ENCODE assay signal across 20 cellular contexts in the genomic region with DNA sequence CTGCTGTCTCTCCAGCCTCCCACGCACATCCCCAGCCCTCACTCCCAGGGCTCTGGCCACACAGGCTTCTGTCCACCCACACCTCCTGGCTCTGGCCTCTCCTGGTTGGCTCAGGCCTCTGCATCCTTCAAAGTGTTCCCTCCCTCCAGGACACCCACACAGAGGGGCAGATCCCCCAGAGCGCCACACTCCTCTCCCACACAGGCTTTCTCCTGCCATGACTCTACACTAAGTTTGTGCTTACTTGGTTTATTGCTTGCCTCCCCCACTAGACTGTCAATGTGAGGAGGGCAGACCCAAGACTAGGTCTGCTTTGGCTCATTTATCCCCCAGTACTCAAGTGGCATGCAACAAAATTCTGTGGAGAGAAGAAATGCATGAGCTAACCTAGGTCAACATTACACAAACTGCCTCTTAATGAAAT.
DNase-seq lines count a peak whose midpoint lies in the region; TF ChIP-seq lines count a peak whose summit lies in the region.
"Had no signal": no experiment of that assay in that cellular context is flagged by ENCODE, and none has a peak within 500 bp of the region (broad histone marks: within the 10 kb centered on the region; RNA-seq: fewer than 3 reads in every experiment).

No MANE protein-coding gene starts in this region.

- CTCF ChIA-PET in RWPE1 (lab: Yijun Ruan, JAX) = no interaction called here

- POLR2A ChIA-PET in RWPE1 (lab: Yijun Ruan, JAX; ENCODE audit: low non-redundant PET) = no interaction called here

- H3K27ac ChIP-seq in RWPE1 = peak overlapping the region; percentile 23
- H3K27ac ChIP-seq: prostate gland, VCaP had no signal

- peak; percentile 68 for DNase-seq in EL
- no peak for DNase-seq in RWPE1 (ENCODE audit: low spot score)
- peak; percentile 53 for DNase-seq in fibroblast of pulmonary artery (ENCODE audit: low read depth)
- DNase-seq in renal cortical epithelial cell (ENCODE audit: low read depth) = peak; percentile 72
- DNase-seq in LoVo (ENCODE audit: low spot score) = no peak
- DNase-seq in GM20000 (ENCODE audit: low spot score) = no peak
- no peak for DNase-seq in COR-L47 (lab: John Stamatoyannopoulos, UW)
- DNase-seq: activated CD4-positive, alpha-beta T cell treated with anti-CD3 and anti-CD28 coated beads, Interleukin-2, amount 50 U/mL, for 1 hour; activated CD8-positive, alpha-beta memory T cell treated with anti-CD3 and anti-CD28 coated beads, Interleukin-2, amount 50 U/mL, for 4 hours; CD8-positive, alpha-beta memory T cell; DMS79 treated with DMSO at 0.1 percent for 48 hours; effector memory CD8-positive, alpha-beta T cell; mesenchymal stem cell; naive thymus-derived CD4-positive, alpha-beta T cell; NCI-H1417; NCI-H526; stimulated activated CD8-positive, alpha-beta memory T cell treated with anti-CD3 and anti-CD28 coated beads, Interleukin-4, amount 100 ng/mL, for 48 hours; T-helper 17 cell had no signal

- no peak for TF ChIP-seq CTCF in RWPE1 (conservative IDR thresholded peaks at IDR 0.05; ENCODE audit: low read depth)
- no peak for TF ChIP-seq CTCF in fibroblast of pulmonary artery (IDR thresholded peaks at IDR 0.05; ENCODE audit: low read length, missing control alignments)
- no peak for TF ChIP-seq CTCF in GM20000 (IDR thresholded peaks at IDR 0.05; ENCODE audit: extremely low read depth, missing control alignments)

- no peak overlapping the region for H3K4me3 ChIP-seq in fibroblast of pulmonary artery (replicated peaks; ENCODE audit: low read depth, low read length)
- H3K4me3 ChIP-seq: prostate gland had no signal

Comparison
In these comparisons a context has a peak if more than half of its experiments do, and no peak if none do; other contexts are left out.
1. DNase-seq: peak in EL (single experiment), fibroblast of pulmonary artery (single experiment) and renal cortical epithelial cell (single experiment); none in RWPE1 (single experiment), LoVo (single experiment), GM20000 (single experiment) and COR-L47 (single experiment).